In genomic region chr12:104863549-104863948, GRCh38 we compare ENCODE assay signal across 1 cellular context.
TF ChIP-seq lines count a peak whose summit lies in the region.

No MANE protein-coding gene starts in this region.

TF ChIP-seq in GM23338, 12 proteins besides CTCF, POLR2A, EP300 and RAD21 (continued from another document):
- TF ChIP-seq ZNF462 (CRISPR knock-in tag; IDR thresholded peaks at IDR 0.05) (no peak), EZH2 (IDR thresholded peaks at IDR 0.05; ENCODE audit: low read depth, unreplicated experiment) (no peak), NANOG (IDR thresholded peaks at IDR 0.05; ENCODE audit: borderline replicate concordance) (no peak), ZNF114 (CRISPR knock-in tag; IDR thresholded peaks at IDR 0.05) (no peak), STAT1 (IDR thresholded peaks at IDR 0.05; ENCODE audit: unreplicated experiment) (no peak)
